ENCODE assay signal across 2 cellular contexts in genomic region chr10:71849461-71849908, GRCh38.
TF ChIP-seq lines count a peak whose summit lies in the region.

No MANE protein-coding gene starts in this region.

TF ChIP-seq in SK-N-SH, 30 proteins besides CTCF, POLR2A, EP300 and RAD21 (continued from another document):
- TF ChIP-seq REST (IDR thresholded peaks at IDR 0.05; ENCODE audit: low read depth, low read length) (no peak), ZBTB33 (IDR thresholded peaks at IDR 0.05; ENCODE audit: borderline replicate concordance, low read depth) (no peak), GATA2 (CRISPR knock-in tag; IDR thresholded peaks at IDR 0.05) (no peak)
TF ChIP-seq in SK-N-SH: peak in this region for 0.

TF ChIP-seq in SK-N-SH treated with all-trans-retinoic acid at 6 μM for 48 hours, 23 proteins besides CTCF, POLR2A, EP300 and RAD21 (continued from another document):
- TF ChIP-seq POU6F1 (CRISPR knock-in tag; IDR thresholded peaks at IDR 0.05; ENCODE audit: borderline replicate concordance, low read depth) (no peak), ZNF8 (CRISPR knock-in tag; IDR thresholded peaks at IDR 0.05) (no peak), TCF4 (CRISPR knock-in tag; IDR thresholded peaks at IDR 0.05; ENCODE audit: borderline replicate concordance) (no peak), RARB (CRISPR knock-in tag; IDR thresholded peaks at IDR 0.05) (no peak), ZC3H10 (CRISPR knock-in tag; IDR thresholded peaks at IDR 0.05) (no peak), PPARA (CRISPR knock-in tag; IDR thresholded peaks at IDR 0.05; ENCODE audit: borderline replicate concordance) (no peak), ARNTL (CRISPR knock-in tag; IDR thresholded peaks at IDR 0.05; ENCODE audit: borderline replicate concordance, low read depth) (no peak), ZNF565 (CRISPR knock-in tag; conservative IDR thresholded peaks at IDR 0.05; ENCODE audit: low read depth) (no peak), ZFP3 (CRISPR knock-in tag; IDR thresholded peaks at IDR 0.05) (no peak), CSRNP3 (CRISPR knock-in tag; IDR thresholded peaks at IDR 0.05) (no peak)
